11 cellular contexts compared by ENCODE assay signal in genomic region chr16:70589416-70589815, GRCh38. TPM values are rescaled to one million over a fixed set of nuclear protein-coding genes. Genes with fewer than 3 reads are reported as not detected.
DNase-seq lines count a peak whose midpoint lies in the region; ATAC-seq and TF ChIP-seq lines count a peak whose summit lies in the region.
"Not testable (repeated sequence)": the region's sequence is repeated elsewhere in the genome, so short reads cannot be mapped to it uniquely, and the experiment has no call there.
"Had no signal": no experiment of that assay in that cellular context is flagged by ENCODE, and none has a peak within 500 bp of the region (broad histone marks: within the 10 kb centered on the region; RNA-seq: fewer than 3 reads in every experiment).

No MANE protein-coding gene starts in this region.

- not testable (repeated sequence) for DNase-seq in Panc1 (ENCODE audit: low read depth, low spot score); breast epithelium (ENCODE audit: low spot score in 2 of 2); esophagus squamous epithelium (lab: John Stamatoyannopoulos, UW); hepatocyte (ENCODE audit: low spot score); osteocyte (ENCODE audit: extremely low spot score, unreplicated experiment); spleen; tibial nerve (ENCODE audit: low spot score in 2 of 2)

- not testable (repeated sequence) for H3K9me3 ChIP-seq in Panc1 (ENCODE audit: control insufficient read depth, insufficient read depth, low read depth, low read length); breast epithelium; esophagus squamous epithelium; hepatocyte (ENCODE audit: low read depth); spleen; tibial nerve

- not testable (repeated sequence) for TF ChIP-seq CTCF in Panc1 (IDR thresholded peaks at IDR 0.05); breast epithelium (IDR thresholded peaks at IDR 0.05); esophagus squamous epithelium (IDR thresholded peaks at IDR 0.05); hepatocyte (IDR thresholded peaks at IDR 0.05; ENCODE audit: poor library complexity); osteocyte (IDR thresholded peaks at IDR 0.05); spleen (IDR thresholded peaks at IDR 0.05 in 8 of 11, conservative IDR thresholded peaks at IDR 0.05 in 3 of 11); tibial nerve (IDR thresholded peaks at IDR 0.05)

- not testable (repeated sequence) for H3K9me3 Mint-ChIP-seq in osteocyte (ENCODE audit: unreplicated experiment)

- in situ Hi-C loops in Panc1 (cut with HindIII; ENCODE audit: low pct_unique_long_range_greater_than_20kb, low sequenced_read_pairs), result not testable (repeated sequence)

- H3K79me2 ChIP-seq in hepatocyte, result not testable (repeated sequence)

- not testable (repeated sequence) for TF ChIP-seq POLR2A in breast epithelium (IDR thresholded peaks at IDR 0.05); esophagus squamous epithelium (IDR thresholded peaks at IDR 0.05); spleen (IDR thresholded peaks at IDR 0.05); tibial nerve (IDR thresholded peaks at IDR 0.05)

- peak overlapping the region; percentile 45 for H3K4me2 ChIP-seq in hepatocyte

- not testable (repeated sequence) for TF ChIP-seq EP300 in tibial nerve (IDR thresholded peaks at IDR 0.05)

- H3K36me3 ChIP-seq in Panc1 (ENCODE audit: control insufficient read depth, insufficient read depth, low read length); breast epithelium; esophagus squamous epithelium; hepatocyte (replicated peaks; ENCODE audit: insufficient read depth, low read depth); spleen: not testable (repeated sequence)
- H3K36me3 ChIP-seq in tibial nerve, result peaks cover 0 to 18% (median 0%) of the 10 kb centered on the region in 3 donors

- H3K4me1 ChIP-seq in Panc1 (ENCODE audit: control insufficient read depth, insufficient read depth, low read length), result peaks cover 24% of the 10 kb centered on the region
- peaks cover 8 to 20% of the 10 kb centered on the region in 2 donors for H3K4me1 ChIP-seq in breast epithelium
- H3K4me1 ChIP-seq in esophagus squamous epithelium, result peaks cover 20 to 81% (median 50%) of the 10 kb centered on the region in 3 donors
- peaks cover 28% of the 10 kb centered on the region for H3K4me1 ChIP-seq in hepatocyte (ENCODE audit: insufficient read depth)
- peaks cover 3 to 94% (median 19%) of the 10 kb centered on the region in 6 donors for H3K4me1 ChIP-seq in spleen
- H3K4me1 ChIP-seq in tibial nerve, result peaks cover 0 to 75% (median 42%) of the 10 kb centered on the region in 4 donors

- ATAC-seq in Panc1, result not testable (repeated sequence)

- not testable (repeated sequence) for H3K4me3 Mint-ChIP-seq in osteocyte (ENCODE audit: unreplicated experiment)

- not testable (repeated sequence) for H2AFZ ChIP-seq in hepatocyte

- not testable (repeated sequence) for H3K27me3 Mint-ChIP-seq in osteocyte (ENCODE audit: unreplicated experiment)

- H3K4me1 Mint-ChIP-seq in osteocyte (ENCODE audit: unreplicated experiment), result peaks cover 44% of the 10 kb centered on the region

- peak overlapping the region; percentile 89 for H3K27ac Mint-ChIP-seq in osteocyte (ENCODE audit: unreplicated experiment)

- not testable (repeated sequence) for H3K9me2 ChIP-seq in hepatocyte (replicated peaks; ENCODE audit: insufficient read depth)

- not testable (repeated sequence) for H3K36me3 Mint-ChIP-seq in osteocyte (ENCODE audit: unreplicated experiment)

- H4K20me1 ChIP-seq in hepatocyte (ENCODE audit: insufficient read depth, poor library complexity, severe bottlenecking), result not testable (repeated sequence)

- BruUV-seq in Panc1 (replicated peaks; lab: Mats Ljungman, UMichigan), result not testable (repeated sequence)

- POLR2A ChIA-PET in Panc1 (lab: Charles Lee), result interaction anchor here (0.7 kb wide), 1 partner anchor 50 kb away, joined by 4 read pairs; no protein-coding TSS in a partner anchor

- CTCF ChIA-PET in Panc1 (lab: Charles Lee), result not testable (repeated sequence)

- intact Hi-C loops in Panc1 (cut with micrococcal nuclease; ENCODE audit: unreplicated experiment); breast epithelium (cut with DNase I; ENCODE audit: low total_unique reads); esophagus squamous epithelium (cut with DNase I): not testable (repeated sequence)
- intact Hi-C loops in spleen (cut with DNase I; ENCODE audit: low total_unique reads), result loop anchor here (10.0 kb wide), 1 partner anchor 65 kb away; no protein-coding TSS in a partner anchor

- not testable (repeated sequence) for H3K4me3 ChIP-seq in Panc1 (ENCODE audit: low read depth in 2 of 2, low read length in 2 of 2); breast epithelium; esophagus squamous epithelium; hepatocyte; tibial nerve
- peak overlapping the region in 1 of 8 donors; percentile 33 for H3K4me3 ChIP-seq in spleen

- H3K27me3 ChIP-seq in Panc1 (ENCODE audit: control insufficient read depth, insufficient read depth, low read length); breast epithelium; esophagus squamous epithelium; hepatocyte; spleen (replicated peaks in 1 of 7); tibial nerve: not testable (repeated sequence)

- WGBS in esophagus squamous epithelium, 2 donors, result 88 to 89% methylated on average over 1 to 3 of the region's 3 CpGs
- 100% methylated on average over 3 of the region's 3 CpGs for WGBS in hepatocyte (ENCODE audit: low lambda C conversion rate, missing lambda C conversion rate)
- 64 to 86% (median 82%) methylated on average over 3 of the region's 3 CpGs for WGBS in spleen, 5 donors
- WGBS in tibial nerve, 2 donors, result 85 to 95% methylated on average over 3 of the region's 3 CpGs

- H3K27ac ChIP-seq in Panc1 (ENCODE audit: low read length) (peak overlapping the region; percentile 79), breast epithelium (peak overlapping the region; percentile 93 to 95), esophagus squamous epithelium (peak overlapping the region; percentile 77 to 91 (median 87)), hepatocyte (peak overlapping the region; percentile 55), spleen (peak overlapping the region; percentile 42 to 87 (median 80)), tibial nerve (peak overlapping the region; percentile 61 to 96 (median 80))

RNA-seq across cellular contexts. Expression of gene IL34, which starts 56.9 kb away (rescaled TPM):
- 5.8 TPM for total RNA-seq in Panc1 (2021; ENCODE audit: unreplicated experiment)
- polyA plus RNA-seq in Panc1 (2012; ENCODE audit: insufficient read length), result 7.1 TPM
- 10 to 100 TPM in 1 of 3 donors, 1 to 10 TPM in 1, under 1 TPM in 1; 0.64 to 37.9 (median 7.5) TPM for total RNA-seq in breast epithelium
- 10 to 100 TPM in 2 of 4 donors, 1 to 10 TPM in 2; 3.2 to 26.6 (median 9.1) TPM for total RNA-seq in esophagus squamous epithelium
- total RNA-seq in hepatocyte, result 2.2 TPM in 2 replicates
- 0.48 and 2.6 TPM in 2 replicates for polyA plus RNA-seq in hepatocyte
- total RNA-seq in osteocyte, result 12.7 and 14.3 TPM in 2 replicates
- 100 to 1,000 TPM in 5 of 7 donors, 10 to 100 TPM in 2; 48.2 to 258 (median 197) TPM for total RNA-seq in spleen
- 10 to 100 TPM; 20.3 to 82.3 (median 21.3) TPM for polyA plus RNA-seq in spleen
- total RNA-seq in tibial nerve, result 10 to 100 TPM; 49.6 to 89.4 (median 60.9) TPM
- total RNA-seq: A673, B cell, HT1080, OCI-LY7 had no signal
